Comparison of ENCODE assay signal across 11 cellular contexts in the genomic region with DNA sequence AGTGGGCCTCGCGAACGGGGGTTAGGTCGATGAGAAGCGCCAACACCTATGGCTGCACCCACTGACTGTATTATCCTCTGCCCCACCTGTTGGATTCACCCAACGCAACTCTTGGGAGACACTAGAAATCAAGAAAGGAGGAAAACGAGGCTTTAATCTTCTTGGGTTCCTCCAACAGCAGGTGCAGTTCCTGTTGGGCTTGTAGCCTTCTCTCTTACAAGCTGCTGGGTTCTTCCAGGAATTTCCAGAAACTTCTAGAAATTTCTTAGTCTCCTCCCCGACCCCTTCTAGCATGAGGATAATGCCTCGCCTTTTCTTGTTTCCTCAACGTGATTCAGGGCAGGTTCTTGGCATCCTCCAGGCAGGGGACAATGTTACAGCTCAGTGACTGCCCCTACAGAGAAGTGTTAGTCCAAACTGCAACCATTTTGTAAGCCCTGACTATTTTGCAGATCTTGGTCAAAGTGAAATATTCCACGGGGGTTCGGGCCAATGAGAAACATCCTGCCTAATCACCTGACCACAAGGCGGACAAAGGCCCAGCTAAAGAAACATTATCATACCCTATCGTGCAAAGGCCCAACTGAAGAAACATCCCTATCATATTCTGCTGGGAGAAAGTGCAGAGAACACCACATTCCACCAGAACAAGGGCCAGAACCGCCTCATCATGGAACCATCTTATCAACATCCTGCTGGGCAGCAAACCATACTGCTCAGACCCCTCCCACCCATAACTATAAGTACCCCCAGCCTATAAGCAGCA. TPM values are rescaled to one million over a fixed set of nuclear protein-coding genes. Genes with fewer than 3 reads are reported as not detected.
DNase-seq lines count a peak whose midpoint lies in the region; ATAC-seq and TF ChIP-seq lines count a peak whose summit lies in the region.
"Had no signal": no experiment of that assay in that cellular context is flagged by ENCODE, and none has a peak within 500 bp of the region (broad histone marks: within the 10 kb centered on the region; RNA-seq: fewer than 3 reads in every experiment).

No MANE protein-coding gene starts in this region.

- H3K36me3 ChIP-seq in WERI-Rb-1 (peaks cover 29% of the 10 kb centered on the region), trophoblast cell (ENCODE audit: control insufficient read depth in 1 of 2, insufficient read depth in 2 of 2, low read length in 2 of 2) (no peaks in the 10 kb centered on the region)

- H4K8ac ChIP-seq in trophoblast cell (ENCODE audit: low read depth, low read length): peak overlapping the region; percentile 20

- peaks cover 8% of the 10 kb centered on the region for H3K79me1 ChIP-seq in trophoblast cell (ENCODE audit: low read length)

- no peak overlapping the region for H3K14ac ChIP-seq in trophoblast cell (ENCODE audit: low read length)

- WGBS in trophoblast cell (ENCODE audit: extremely low coverage, insufficient coverage, insufficient read length): no CpG with 5 or more reads among the region's 15 CpGs

- ATAC-seq in HG02623 (IDR thresholded peaks at IDR 0.05; ENCODE audit: unreplicated experiment) (no peak), HG02852 (IDR thresholded peaks at IDR 0.05; ENCODE audit: unreplicated experiment) (no peak), HG03139 (IDR thresholded peaks at IDR 0.05; ENCODE audit: unreplicated experiment) (no peak)

- no peak overlapping the region for H4K12ac ChIP-seq in trophoblast cell (ENCODE audit: low read depth, low read length)

- peak overlapping the region; percentile 87 for H3K4me2 ChIP-seq in trophoblast cell (ENCODE audit: low read length)

- peaks cover 12 to 16% of the 10 kb centered on the region in 2 experiments for H3K4me1 ChIP-seq in trophoblast cell (ENCODE audit: control insufficient read depth in 1 of 2, insufficient read depth in 2 of 2, low read length in 2 of 2)

- no peak overlapping the region for H2BK120ac ChIP-seq in trophoblast cell (ENCODE audit: insufficient read depth, low read length, poor library complexity)

- H3K4me3 ChIP-seq in AG10803 (ENCODE audit: low read length) (peak overlapping the region; percentile 39), WERI-Rb-1 (ENCODE audit: low read depth, low read length) (peak overlapping the region; percentile 65), fibroblast of villous mesenchyme (ENCODE audit: low read depth, low read length) (peak overlapping the region; percentile 43), trophoblast cell (ENCODE audit: low read depth, low read length) (no peak overlapping the region)

- peak overlapping the region; percentile 70 for H2AFZ ChIP-seq in trophoblast cell (ENCODE audit: insufficient read depth, low read length, poor library complexity)

- no peak overlapping the region for H2AK5ac ChIP-seq in trophoblast cell (ENCODE audit: low read length)

- TF ChIP-seq CTCF in AG10803 (conservative IDR thresholded peaks at IDR 0.05; ENCODE audit: low read length) (no peak), WERI-Rb-1 (IDR thresholded peaks at IDR 0.05; ENCODE audit: low read depth, low read length) (no peak), fibroblast of villous mesenchyme (IDR thresholded peaks at IDR 0.05; ENCODE audit: insufficient read depth, low read depth, low read length) (no peak)

- no peak overlapping the region for H2BK12ac ChIP-seq in trophoblast cell (ENCODE audit: low read length)

- H3K27me3 ChIP-seq in WERI-Rb-1 (ENCODE audit: insufficient read depth, low read depth, severe bottlenecking): no peaks in the 10 kb centered on the region
- no peaks in the 10 kb centered on the region for H3K27me3 ChIP-seq in trophoblast cell (ENCODE audit: insufficient read depth, low read length)

- H2BK5ac ChIP-seq in trophoblast cell (ENCODE audit: low read depth, low read length, poor library complexity): no peak overlapping the region

- no peaks in the 10 kb centered on the region for H3K79me2 ChIP-seq in trophoblast cell (ENCODE audit: control insufficient read depth, insufficient read depth, low read length, poor library complexity)

- H3K4ac ChIP-seq in trophoblast cell (ENCODE audit: low read depth, low read length): no peak overlapping the region

- peak overlapping the region; percentile 69 for H3K27ac ChIP-seq in WERI-Rb-1
- peak overlapping the region; percentile 66 for H3K27ac ChIP-seq in trophoblast cell (ENCODE audit: low read depth, low read length)

- no peak overlapping the region for H3K23ac ChIP-seq in trophoblast cell (ENCODE audit: low read length)

- H3K18ac ChIP-seq in trophoblast cell (ENCODE audit: low read length): no peak overlapping the region

- H3K9me3 ChIP-seq in WERI-Rb-1 (ENCODE audit: severe bottlenecking) (no peaks in the 10 kb centered on the region), trophoblast cell (ENCODE audit: insufficient read depth, low read depth, low read length) (no peaks in the 10 kb centered on the region)

- DNase-seq in AG10803 (ENCODE audit: low read depth) (no peak), WERI-Rb-1 (no peak), fibroblast of villous mesenchyme (ENCODE audit: low read depth) (no peak), trophoblast cell (no peak)
- DNase-seq in stimulated activated CD4-positive, alpha-beta T cell treated with anti-CD3 and anti-CD28 coated beads, Interleukin-4, amount 100 ng/mL, for 4 hours: no peak
- DNase-seq: activated CD4-positive, CD25-positive, alpha-beta regulatory T cell treated with anti-CD3 and anti-CD28 coated beads, Interleukin-2, amount 50 U/mL, for 72 hours; NCI-H187 treated with DMSO at 0.1 percent for 48 hours had no signal

- H3K9ac ChIP-seq in trophoblast cell (ENCODE audit: low read length): peak overlapping the region; percentile 52

- peak overlapping the region; percentile 8 for H4K91ac ChIP-seq in trophoblast cell (ENCODE audit: low read depth, low read length)

RNA-seq across cellular contexts. Expression of a gene that starts 0.6 kb away (rescaled TPM):
- 0.97 and 9.9 TPM in 2 replicates for total RNA-seq in fibroblast of villous mesenchyme
- 6.9 and 7.6 TPM in 2 replicates for polyA plus RNA-seq in trophoblast cell (2013)

RNA-seq across cellular contexts. Expression of a gene that starts 23.7 kb away (rescaled TPM):
- total RNA-seq in fibroblast of villous mesenchyme: 0.32 and 0.43 TPM in 2 replicates
- polyA plus RNA-seq in trophoblast cell (2013): 0.31 and 0.35 TPM in 2 replicates

RNA-seq across cellular contexts. Expression of a gene that starts 43.2 kb away (rescaled TPM):
- total RNA-seq in fibroblast of villous mesenchyme: under 0.01 TPM in 2 replicates
- 0.01 TPM in 1 of 2 replicates, not detected in the other for polyA plus RNA-seq in trophoblast cell (2013)
- total RNA-seq: dermis microvascular lymphatic vessel endothelial cell had no signal

RNA-seq across cellular contexts. Expression of a gene that starts 58.6 kb away (rescaled TPM):
- 8.6 and 12.9 TPM in 2 replicates for total RNA-seq in fibroblast of villous mesenchyme
- polyA plus RNA-seq in trophoblast cell (2013): 13.4 and 13.9 TPM in 2 replicates
